Comparison of ENCODE assay signal across 7 cellular contexts in the genomic region with DNA sequence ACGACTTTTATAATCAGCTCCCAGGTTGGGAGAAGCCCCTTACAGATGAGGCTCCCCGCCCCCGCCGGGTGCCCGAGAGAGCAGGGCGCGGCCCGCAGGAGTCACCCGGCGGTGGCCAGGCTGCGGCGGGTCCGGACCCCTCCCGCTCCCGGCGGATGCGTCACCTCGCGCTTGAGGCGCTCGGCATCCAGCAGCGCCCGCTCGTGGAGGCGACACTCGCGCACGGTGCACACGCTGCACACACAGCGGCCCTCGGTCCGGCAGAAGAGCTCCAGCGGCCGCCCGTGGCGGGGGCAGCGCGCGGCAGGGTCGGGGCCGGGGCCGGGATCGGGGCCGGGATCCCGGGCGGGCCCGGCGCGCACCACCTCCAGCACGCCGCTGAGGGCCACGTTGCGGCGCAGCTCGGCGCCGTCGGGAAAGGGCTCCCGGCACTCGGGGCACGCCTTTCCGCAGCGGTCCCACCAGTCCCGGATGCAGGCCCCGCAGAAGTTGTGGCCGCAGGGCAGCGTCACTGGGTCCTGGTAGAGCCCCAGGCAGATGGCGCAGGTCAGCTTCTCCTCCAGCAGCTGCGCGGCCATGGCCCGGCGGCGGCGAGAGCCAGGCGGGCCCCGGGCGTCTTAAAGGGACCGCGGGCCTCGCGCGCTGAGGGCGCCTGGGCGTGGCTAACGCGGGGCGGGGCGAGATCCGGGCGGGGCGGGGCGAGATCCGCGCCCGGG. TPM values are rescaled to one million over a fixed set of nuclear protein-coding genes. Genes with fewer than 3 reads are reported as not detected.
DNase-seq lines count a peak whose midpoint lies in the region; ATAC-seq, FAIRE-seq and TF ChIP-seq lines count a peak whose summit lies in the region.

Gene TRIM65 (minus strand): TSS at position 592 of the 716 bp plus-strand sequence. CDS start 14 bp downstream, at position 578.

- no peaks in the 10 kb centered on the region for H3K27me3 ChIP-seq in bronchial epithelial cell (ENCODE audit: control insufficient read depth, insufficient read depth, low read length)

- peaks cover 19% of the 10 kb centered on the region for H3K36me3 ChIP-seq in bronchial epithelial cell (ENCODE audit: control insufficient read depth, insufficient read depth, low read length)

- FAIRE-seq in bronchial epithelial cell (lab: Jason Lieb, UNC) = no peak

- DNase-seq in GM13976 (ENCODE audit: low spot score) (peak; percentile 94), NCI-H1930 (lab: John Stamatoyannopoulos, UW) (peak; percentile 86 to 88), bronchial epithelial cell (ENCODE audit: low read depth) (peak; percentile 57), iris pigment epithelial cell (ENCODE audit: low read depth) (peak; percentile 75)
- peak; percentile 81 for DNase-seq in stimulated activated CD4-positive, alpha-beta T cell treated with anti-CD3 and anti-CD28 coated beads, Interleukin-12 subunit alpha, Interleukin-12 subunit beta, amount 100 ng/mL, for 4 hours

- TF ChIP-seq CTCF in GM13976 (IDR thresholded peaks at IDR 0.05; ENCODE audit: borderline replicate concordance, control extremely low read depth, extremely low read depth, insufficient read depth, missing control alignments) = peak; percentile 71
- TF ChIP-seq CTCF in WI38 (IDR thresholded peaks at IDR 0.05; ENCODE audit: low read depth, low read length) = no peak
- peak; percentile 57 for TF ChIP-seq CTCF in bronchial epithelial cell (IDR thresholded peaks at IDR 0.05; ENCODE audit: insufficient read depth, low read length, severe bottlenecking)

- H3K4me3 ChIP-seq in WI38 (ENCODE audit: low read depth, low read length) (peak within 1 kb of the TSS; percentile 68), bronchial epithelial cell (ENCODE audit: low read depth, low read length) (peak within 1 kb of the TSS; percentile 74)

- in situ Hi-C loops in GM13976 (cut with MboI; ENCODE audit: low sequenced_read_pairs, unreplicated experiment) = no loop called here

- ATAC-seq in HG02642 (IDR thresholded peaks at IDR 0.05; ENCODE audit: poor library complexity, unreplicated experiment) = peak; percentile 72

RNA-seq across cellular contexts. Expression of gene TRIM65, which starts in this region (rescaled TPM):
- 13.2 and 21.1 TPM in 2 replicates for total RNA-seq in bronchial epithelial cell

Comparison
In these comparisons a context has a peak if more than half of its experiments do, and no peak if none do; other contexts are left out.
1. Peak in every context shown above with its lines: DNase-seq, ATAC-seq and H3K4me3 ChIP-seq.